ENCODE assay signal across 6 cellular contexts in the genomic region with DNA sequence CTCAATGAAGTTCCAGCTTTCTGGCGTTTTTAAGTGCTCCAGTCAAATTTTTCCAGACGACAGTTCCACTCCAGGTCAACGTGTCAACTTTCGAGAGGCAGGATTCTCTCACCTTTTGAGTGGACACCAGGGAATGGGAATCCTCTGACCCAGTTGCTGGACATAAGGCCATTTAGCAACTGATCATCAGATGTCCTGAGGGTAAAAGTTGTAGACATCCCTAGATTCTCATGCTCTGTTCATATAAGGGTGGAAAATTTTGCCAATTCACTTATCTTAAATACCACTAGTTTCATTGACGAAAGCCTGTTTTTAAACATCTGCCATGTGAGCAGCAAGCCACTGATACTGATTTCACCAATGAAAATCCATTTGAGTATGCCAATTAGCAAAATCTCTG.
"Had no signal": no experiment of that assay in that cellular context is flagged by ENCODE, and none has a peak within 500 bp of the region (broad histone marks: within the 10 kb centered on the region; RNA-seq: fewer than 3 reads in every experiment).

No MANE protein-coding gene starts in this region.

- DNase-seq: GM23248, GOT3, H7, HCEC 1CT, IMR-90 had no signal

- H2AFZ ChIP-seq: GM23248 had no signal

- H3K4me3 ChIP-seq: GM23248, K562 had no signal

- H3K9ac ChIP-seq: GM23248 had no signal

- ATAC-seq: K562 had no signal

- H3K27ac ChIP-seq: GM23248 had no signal
